Comparison of ENCODE assay signal across 16 cellular contexts in genomic region chr3:153958635-153959320, GRCh38.
DNase-seq lines count a peak whose midpoint lies in the region; ATAC-seq and TF ChIP-seq lines count a peak whose summit lies in the region.
"Had no signal": no experiment of that assay in that cellular context is flagged by ENCODE, and none has a peak within 500 bp of the region (broad histone marks: within the 10 kb centered on the region; RNA-seq: fewer than 3 reads in every experiment).

No MANE protein-coding gene starts in this region.

- BruUV-seq in OCI-LY7 (replicated peaks; lab: Mats Ljungman, UMichigan) = no TSS peak

- intact Hi-C loops in right cardiac atrium (cut with DNase I) (no loop called here), cardiac septum (cut with DNase I) (no loop called here), OCI-LY7 (cut with micrococcal nuclease; ENCODE audit: unreplicated experiment) (no loop called here)
- intact Hi-C loops in activated CD4-positive, alpha-beta T cell treated with anti-CD3 and anti-CD28 coated beads, Interleukin-2, amount 10 ng/mL, durations not matched to agents 24 days and 14 days (cut with micrococcal nuclease) = no loop called here

- H3K9me2 ChIP-seq in OCI-LY7 (ENCODE audit: insufficient read depth, low read length) = no peaks in the 10 kb centered on the region

- 67% methylated on average over 5 of the region's 5 CpGs for WGBS in right cardiac atrium

- CTCF ChIA-PET in OCI-LY7 (lab: Charles Lee; ENCODE audit: unreplicated experiment) = no interaction called here

- H3K27me3 Mint-ChIP-seq in activated CD4-positive, alpha-beta T cell treated with anti-CD3 and anti-CD28 coated beads, Interleukin-2, amount 10 ng/mL, durations not matched to agents 24 days and 14 days = no peaks in the 10 kb centered on the region

- no peak overlapping the region for H3K4me3 ChIP-seq in right cardiac atrium (ENCODE audit: low read length)
- H3K4me3 ChIP-seq in astrocyte of the cerebellum (ENCODE audit: low read depth, low read length) = no peak overlapping the region
- H3K4me3 ChIP-seq in OCI-LY7 (ENCODE audit: low read depth, low read length, poor library complexity, severe bottlenecking) = no peak overlapping the region
- H3K4me3 ChIP-seq: PC-9, SJCRH30 had no signal

- ATAC-seq in right cardiac atrium (peak; percentile 43 to 70), foreskin keratinocyte (peak; percentile 52)
- ATAC-seq: activated CD4-positive, CD25-positive, alpha-beta regulatory T cell treated with anti-CD3 and anti-CD28 coated beads, Interleukin-2, amount 50 U/mL, for 24 hours; CD8-positive, alpha-beta T cell had no signal

- POLR2A ChIA-PET in OCI-LY7 (lab: Charles Lee) = interaction anchor here (0.6 to 0.7 kb wide), 2 partner anchors 109 to 245 kb away, joined by 3 to 4 read pairs; no protein-coding TSS in a partner anchor

- H3K36me3 Mint-ChIP-seq in activated CD4-positive, alpha-beta T cell treated with anti-CD3 and anti-CD28 coated beads, Interleukin-2, amount 10 ng/mL, durations not matched to agents 24 days and 14 days (ENCODE audit: low read depth) = no peaks in the 10 kb centered on the region
- H3K36me3 Mint-ChIP-seq: CD8-positive, alpha-beta T cell had no signal

- H4K20me1 ChIP-seq in OCI-LY7 (ENCODE audit: insufficient read depth, low read length) = no peaks in the 10 kb centered on the region

- no peak overlapping the region for H3K4me2 ChIP-seq in OCI-LY7 (ENCODE audit: low read length)
- H3K4me2 ChIP-seq: PC-9 had no signal

- H3K36me3 ChIP-seq in OCI-LY7 (ENCODE audit: insufficient read depth, low read length) = no peaks in the 10 kb centered on the region
- H3K36me3 ChIP-seq: SJCRH30 had no signal

- H3K27ac Mint-ChIP-seq in activated CD4-positive, alpha-beta T cell treated with anti-CD3 and anti-CD28 coated beads, Interleukin-2, amount 10 ng/mL, durations not matched to agents 24 days and 14 days = no peak overlapping the region
- H3K27ac Mint-ChIP-seq: CD8-positive, alpha-beta T cell had no signal

- no peaks in the 10 kb centered on the region for H3K79me2 ChIP-seq in OCI-LY7 (ENCODE audit: insufficient read depth, low read depth, low read length)

- H3K4me1 ChIP-seq in right cardiac atrium (ENCODE audit: control insufficient read depth, insufficient read depth, low read length) = no peaks in the 10 kb centered on the region
- H3K4me1 ChIP-seq in foreskin keratinocyte = no peaks in the 10 kb centered on the region
- no peaks in the 10 kb centered on the region for H3K4me1 ChIP-seq in OCI-LY7 (ENCODE audit: insufficient read depth, low read length, poor library complexity, severe bottlenecking)

- H3K4me1 Mint-ChIP-seq in activated CD4-positive, alpha-beta T cell treated with anti-CD3 and anti-CD28 coated beads, Interleukin-2, amount 10 ng/mL, durations not matched to agents 24 days and 14 days = no peaks in the 10 kb centered on the region

- DNase-seq in right cardiac atrium = no peak
- DNase-seq in cardiac septum (ENCODE audit: low spot score) = no peak
- peak; percentile 40 for DNase-seq in astrocyte of the cerebellum (ENCODE audit: low read depth)
- no peak for DNase-seq in foreskin keratinocyte
- no peak for DNase-seq in Kasumi-1 (lab: John Stamatoyannopoulos, UW)
- no peak for DNase-seq in activated CD4-positive, alpha-beta T cell treated with anti-CD3 and anti-CD28 coated beads, Interleukin-2, amount 10 ng/mL, durations not matched to agents 24 days and 14 days
- DNase-seq in OCI-LY7 (ENCODE audit: low spot score) = no peak
- no peak for DNase-seq in UCSD-AML1 (lab: John Stamatoyannopoulos, UW; ENCODE audit: unreplicated experiment)
- DNase-seq: CD8-positive, alpha-beta T cell; DMS79; MV-4-11; NCI-H187; NCI-H526 treated with DMSO at 0.1 percent for 48 hours; PC-9; SJCRH30 had no signal

- H3K27me3 ChIP-seq in right cardiac atrium (ENCODE audit: control insufficient read depth, insufficient read depth) (no peaks in the 10 kb centered on the region), foreskin keratinocyte (no peaks in the 10 kb centered on the region)
- H3K27me3 ChIP-seq: SJCRH30 had no signal

- H2AFZ ChIP-seq in OCI-LY7 (ENCODE audit: low read length) = no peak overlapping the region
- H2AFZ ChIP-seq: PC-9 had no signal

- H3K9me3 ChIP-seq in right cardiac atrium (ENCODE audit: control insufficient read depth, low read length) (no peaks in the 10 kb centered on the region), OCI-LY7 (ENCODE audit: low read length) (no peaks in the 10 kb centered on the region)
- H3K9me3 ChIP-seq: SJCRH30 had no signal

- H3K27ac ChIP-seq in right cardiac atrium (ENCODE audit: low read length) (no peak overlapping the region), foreskin keratinocyte (no peak overlapping the region), OCI-LY7 (ENCODE audit: low read depth, low read length, poor library complexity, severe bottlenecking) (no peak overlapping the region)
- H3K27ac ChIP-seq: PC-9, SJCRH30 had no signal

- no peak overlapping the region for H3K4me3 Mint-ChIP-seq in activated CD4-positive, alpha-beta T cell treated with anti-CD3 and anti-CD28 coated beads, Interleukin-2, amount 10 ng/mL, durations not matched to agents 24 days and 14 days
- H3K4me3 Mint-ChIP-seq: CD8-positive, alpha-beta T cell had no signal

- H3K9me3 Mint-ChIP-seq in activated CD4-positive, alpha-beta T cell treated with anti-CD3 and anti-CD28 coated beads, Interleukin-2, amount 10 ng/mL, durations not matched to agents 24 days and 14 days = no peaks in the 10 kb centered on the region
- H3K9me3 Mint-ChIP-seq: CD8-positive, alpha-beta T cell had no signal

- in situ Hi-C loops in astrocyte of the cerebellum (cut with HindIII; ENCODE audit: low sequenced_read_pairs) = no loop called here

- TF ChIP-seq CTCF in astrocyte of the cerebellum (IDR thresholded peaks at IDR 0.05; ENCODE audit: low read depth, low read length, missing control alignments) = no peak
- no peak for TF ChIP-seq CTCF in foreskin keratinocyte (conservative IDR thresholded peaks at IDR 0.05)
- TF ChIP-seq CTCF in OCI-LY7 (conservative IDR thresholded peaks at IDR 0.05; ENCODE audit: low read length) = no peak
